1 cellular context compared by ENCODE assay signal in the genomic region with DNA sequence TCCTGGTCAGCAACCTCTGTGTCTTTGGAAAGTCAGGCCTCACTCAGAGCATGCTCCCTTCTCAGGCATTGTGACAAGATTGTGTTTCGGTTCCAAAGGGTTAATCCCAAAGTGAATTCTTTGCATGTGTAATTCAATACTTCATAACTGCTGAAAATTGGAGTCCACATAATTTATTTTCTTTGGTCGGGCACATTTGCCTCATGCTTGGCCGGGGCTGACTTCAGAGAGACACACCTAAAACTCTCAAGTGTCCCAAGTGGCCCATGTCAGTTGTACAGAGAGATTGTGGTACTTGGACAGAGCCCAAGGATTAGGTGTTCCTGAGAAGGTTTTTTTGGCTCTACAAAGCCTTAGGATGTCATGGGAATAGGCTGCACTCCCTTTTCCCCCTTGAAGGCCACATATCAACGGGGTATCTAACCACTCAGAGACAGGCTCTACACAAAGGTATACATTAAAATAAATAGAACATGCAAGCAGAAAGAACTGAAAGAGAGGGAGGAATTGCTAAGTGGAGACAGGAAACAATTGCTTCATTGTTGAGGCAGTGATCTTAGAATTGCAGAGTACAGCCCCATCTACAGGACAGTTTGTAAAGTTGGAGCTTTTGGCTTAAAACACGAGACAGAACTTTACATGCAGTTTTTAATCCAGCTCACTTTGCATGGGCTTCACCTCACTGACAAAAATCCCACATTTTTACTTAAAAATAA.
TF ChIP-seq lines count a peak whose summit lies in the region.

No MANE protein-coding gene starts in this region.

TF ChIP-seq in HepG2, 621 proteins besides CTCF, POLR2A, EP300 and RAD21 (continued from another document):
- TF ChIP-seq ZNF484 (CRISPR knock-in tag; IDR thresholded peaks at IDR 0.05; ENCODE audit: borderline replicate concordance, low read depth), result no peak
- TF ChIP-seq ZNF619 (CRISPR knock-in tag; IDR thresholded peaks at IDR 0.05), result no peak; the same call in 1 of the 2 replicates
- TF ChIP-seq, protein P1, sequence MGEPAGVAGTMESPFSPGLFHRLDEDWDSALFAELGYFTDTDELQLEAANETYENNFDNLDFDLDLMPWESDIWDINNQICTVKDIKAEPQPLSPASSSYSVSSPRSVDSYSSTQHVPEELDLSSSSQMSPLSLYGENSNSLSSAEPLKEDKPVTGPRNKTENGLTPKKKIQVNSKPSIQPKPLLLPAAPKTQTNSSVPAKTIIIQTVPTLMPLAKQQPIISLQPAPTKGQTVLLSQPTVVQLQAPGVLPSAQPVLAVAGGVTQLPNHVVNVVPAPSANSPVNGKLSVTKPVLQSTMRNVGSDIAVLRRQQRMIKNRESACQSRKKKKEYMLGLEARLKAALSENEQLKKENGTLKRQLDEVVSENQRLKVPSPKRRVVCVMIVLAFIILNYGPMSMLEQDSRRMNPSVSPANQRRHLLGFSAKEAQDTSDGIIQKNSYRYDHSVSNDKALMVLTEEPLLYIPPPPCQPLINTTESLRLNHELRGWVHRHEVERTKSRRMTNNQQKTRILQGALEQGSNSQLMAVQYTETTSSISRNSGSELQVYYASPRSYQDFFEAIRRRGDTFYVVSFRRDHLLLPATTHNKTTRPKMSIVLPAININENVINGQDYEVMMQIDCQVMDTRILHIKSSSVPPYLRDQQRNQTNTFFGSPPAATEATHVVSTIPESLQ (CRISPR knock-in tag; conservative IDR thresholded peaks at IDR 0.05), result no peak
- no peak for TF ChIP-seq ZNF317 (CRISPR knock-in tag; IDR thresholded peaks at IDR 0.05)
- TF ChIP-seq, protein P2, sequence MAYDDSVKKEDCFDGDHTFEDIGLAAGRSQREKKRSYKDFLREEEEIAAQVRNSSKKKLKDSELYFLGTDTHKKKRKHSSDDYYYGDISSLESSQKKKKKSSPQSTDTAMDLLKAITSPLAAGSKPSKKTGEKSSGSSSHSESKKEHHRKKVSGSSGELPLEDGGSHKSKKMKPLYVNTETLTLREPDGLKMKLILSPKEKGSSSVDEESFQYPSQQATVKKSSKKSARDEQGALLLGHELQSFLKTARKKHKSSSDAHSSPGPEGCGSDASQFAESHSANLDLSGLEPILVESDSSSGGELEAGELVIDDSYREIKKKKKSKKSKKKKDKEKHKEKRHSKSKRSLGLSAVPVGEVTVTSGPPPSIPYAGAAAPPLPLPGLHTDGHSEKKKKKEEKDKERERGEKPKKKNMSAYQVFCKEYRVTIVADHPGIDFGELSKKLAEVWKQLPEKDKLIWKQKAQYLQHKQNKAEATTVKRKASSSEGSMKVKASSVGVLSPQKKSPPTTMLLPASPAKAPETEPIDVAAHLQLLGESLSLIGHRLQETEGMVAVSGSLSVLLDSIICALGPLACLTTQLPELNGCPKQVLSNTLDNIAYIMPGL (CRISPR knock-in tag; IDR thresholded peaks at IDR 0.05; ENCODE audit: borderline replicate concordance in 1 of 2, low read depth in 1 of 2), result peak in 1 of 2 experiments; percentile 72; a peak in 1 of 4 replicates
- peak; percentile 77; the same call in 1 of the 2 replicates for TF ChIP-seq GLI4 (CRISPR knock-in tag; IDR thresholded peaks at IDR 0.05; ENCODE audit: borderline replicate concordance)
- TF ChIP-seq HOXA9 (CRISPR knock-in tag; IDR thresholded peaks at IDR 0.05; ENCODE audit: borderline replicate concordance), result no peak
- no peak for TF ChIP-seq SETDB1 (CRISPR knock-in tag; IDR thresholded peaks at IDR 0.05; ENCODE audit: borderline replicate concordance)
- no peak for TF ChIP-seq JDP2 (CRISPR knock-in tag; IDR thresholded peaks at IDR 0.05; ENCODE audit: borderline replicate concordance)
- peak; percentile 18; the same call in 1 of the 2 replicates for TF ChIP-seq FOXC1 (CRISPR knock-in tag; IDR thresholded peaks at IDR 0.05; ENCODE audit: borderline replicate concordance)
- TF ChIP-seq ZNF235 (CRISPR knock-in tag; IDR thresholded peaks at IDR 0.05; ENCODE audit: borderline replicate concordance), result no peak
- TF ChIP-seq ZNF225 (CRISPR knock-in tag; IDR thresholded peaks at IDR 0.05), result no peak
- TF ChIP-seq, protein P3, sequence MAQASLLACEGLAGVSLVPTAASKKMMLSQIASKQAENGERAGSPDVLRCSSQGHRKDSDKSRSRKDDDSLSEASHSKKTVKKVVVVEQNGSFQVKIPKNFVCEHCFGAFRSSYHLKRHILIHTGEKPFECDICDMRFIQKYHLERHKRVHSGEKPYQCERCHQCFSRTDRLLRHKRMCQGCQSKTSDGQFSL (CRISPR knock-in tag; IDR thresholded peaks at IDR 0.05), result no peak
- no peak for TF ChIP-seq NFE2 (CRISPR knock-in tag; IDR thresholded peaks at IDR 0.05)
- TF ChIP-seq, protein P4, sequence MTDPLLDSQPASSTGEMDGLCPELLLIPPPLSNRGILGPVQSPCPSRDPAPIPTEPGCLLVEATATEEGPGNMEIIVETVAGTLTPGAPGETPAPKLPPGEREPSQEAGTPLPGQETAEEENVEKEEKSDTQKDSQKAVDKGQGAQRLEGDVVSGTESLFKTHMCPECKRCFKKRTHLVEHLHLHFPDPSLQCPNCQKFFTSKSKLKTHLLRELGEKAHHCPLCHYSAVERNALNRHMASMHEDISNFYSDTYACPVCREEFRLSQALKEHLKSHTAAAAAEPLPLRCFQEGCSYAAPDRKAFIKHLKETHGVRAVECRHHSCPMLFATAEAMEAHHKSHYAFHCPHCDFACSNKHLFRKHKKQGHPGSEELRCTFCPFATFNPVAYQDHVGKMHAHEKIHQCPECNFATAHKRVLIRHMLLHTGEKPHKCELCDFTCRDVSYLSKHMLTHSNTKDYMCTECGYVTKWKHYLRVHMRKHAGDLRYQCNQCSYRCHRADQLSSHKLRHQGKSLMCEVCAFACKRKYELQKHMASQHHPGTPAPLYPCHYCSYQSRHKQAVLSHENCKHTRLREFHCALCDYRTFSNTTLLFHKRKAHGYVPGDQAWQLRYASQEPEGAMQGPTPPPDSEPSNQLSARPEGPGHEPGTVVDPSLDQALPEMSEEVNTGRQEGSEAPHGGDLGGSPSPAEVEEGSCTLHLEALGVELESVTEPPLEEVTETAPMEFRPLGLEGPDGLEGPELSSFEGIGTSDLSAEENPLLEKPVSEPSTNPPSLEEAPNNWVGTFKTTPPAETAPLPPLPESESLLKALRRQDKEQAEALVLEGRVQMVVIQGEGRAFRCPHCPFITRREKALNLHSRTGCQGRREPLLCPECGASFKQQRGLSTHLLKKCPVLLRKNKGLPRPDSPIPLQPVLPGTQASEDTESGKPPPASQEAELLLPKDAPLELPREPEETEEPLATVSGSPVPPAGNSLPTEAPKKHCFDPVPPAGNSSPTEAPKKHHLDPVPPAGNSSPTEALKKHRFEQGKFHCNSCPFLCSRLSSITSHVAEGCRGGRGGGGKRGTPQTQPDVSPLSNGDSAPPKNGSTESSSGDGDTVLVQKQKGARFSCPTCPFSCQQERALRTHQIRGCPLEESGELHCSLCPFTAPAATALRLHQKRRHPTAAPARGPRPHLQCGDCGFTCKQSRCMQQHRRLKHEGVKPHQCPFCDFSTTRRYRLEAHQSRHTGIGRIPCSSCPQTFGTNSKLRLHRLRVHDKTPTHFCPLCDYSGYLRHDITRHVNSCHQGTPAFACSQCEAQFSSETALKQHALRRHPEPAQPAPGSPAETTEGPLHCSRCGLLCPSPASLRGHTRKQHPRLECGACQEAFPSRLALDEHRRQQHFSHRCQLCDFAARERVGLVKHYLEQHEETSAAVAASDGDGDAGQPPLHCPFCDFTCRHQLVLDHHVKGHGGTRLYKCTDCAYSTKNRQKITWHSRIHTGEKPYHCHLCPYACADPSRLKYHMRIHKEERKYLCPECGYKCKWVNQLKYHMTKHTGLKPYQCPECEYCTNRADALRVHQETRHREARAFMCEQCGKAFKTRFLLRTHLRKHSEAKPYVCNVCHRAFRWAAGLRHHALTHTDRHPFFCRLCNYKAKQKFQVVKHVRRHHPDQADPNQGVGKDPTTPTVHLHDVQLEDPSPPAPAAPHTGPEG (CRISPR knock-in tag; IDR thresholded peaks at IDR 0.05), result 0 out of 2 replicates have a peak, but pooled peaks have one; percentile 25
- TF ChIP-seq NFYC (CRISPR knock-in tag; IDR thresholded peaks at IDR 0.05), result no peak
- TF ChIP-seq, protein P5, sequence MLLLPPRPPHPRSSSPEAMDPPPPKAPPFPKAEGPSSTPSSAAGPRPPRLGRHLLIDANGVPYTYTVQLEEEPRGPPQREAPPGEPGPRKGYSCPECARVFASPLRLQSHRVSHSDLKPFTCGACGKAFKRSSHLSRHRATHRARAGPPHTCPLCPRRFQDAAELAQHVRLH (CRISPR knock-in tag; IDR thresholded peaks at IDR 0.05; ENCODE audit: borderline replicate concordance, low read depth), result no peak
- no peak for TF ChIP-seq SNAI1 (CRISPR knock-in tag; IDR thresholded peaks at IDR 0.05; ENCODE audit: borderline replicate concordance)
- no peak for TF ChIP-seq ZNF296 (CRISPR knock-in tag; conservative IDR thresholded peaks at IDR 0.05)
